In genomic region chr15:79314811-79315210, GRCh38 we compare ENCODE assay signal across 28 cellular contexts. TPM values are rescaled to one million over a fixed set of nuclear protein-coding genes. Genes with fewer than 3 reads are reported as not detected.
DNase-seq lines count a peak whose midpoint lies in the region; ATAC-seq and TF ChIP-seq lines count a peak whose summit lies in the region.
"Had no signal": no experiment of that assay in that cellular context is flagged by ENCODE, and none has a peak within 500 bp of the region (broad histone marks: within the 10 kb centered on the region; RNA-seq: fewer than 3 reads in every experiment).

No MANE protein-coding gene starts in this region.

- peak overlapping the region; percentile 5; the same call in 1 of the 2 replicates for H3K4me3 ChIP-seq in PC-3 (ENCODE audit: low read length)
- no peak overlapping the region for H3K4me3 ChIP-seq in esophagus muscularis mucosa
- no peak overlapping the region for H3K4me3 ChIP-seq in adrenal gland
- no peak overlapping the region for H3K4me3 ChIP-seq in mucosa of descending colon
- H3K4me3 ChIP-seq: coronary artery had no signal

- no peak for TF ChIP-seq CTCF in PC-3 (conservative IDR thresholded peaks at IDR 0.05; ENCODE audit: low read depth, low read length)
- TF ChIP-seq CTCF in esophagus muscularis mucosa (IDR thresholded peaks at IDR 0.05) = no peak
- no peak for TF ChIP-seq CTCF in adrenal gland (IDR thresholded peaks at IDR 0.05)
- TF ChIP-seq CTCF in mucosa of descending colon (IDR thresholded peaks at IDR 0.05) = no peak

- peak overlapping the region; percentile 72 for H3K4me2 ChIP-seq in PC-3 (ENCODE audit: low read length)

- H3F3A ChIP-seq in PC-3 (ENCODE audit: low read length, unreplicated experiment) = no peaks in the 10 kb centered on the region

- BruUV-seq in PC-3 (replicated peaks; lab: Mats Ljungman, UMichigan) = no TSS peak

- 87% methylated on average over 6 of the region's 6 CpGs for WGBS in esophagus muscularis mucosa
- 89 to 98% (median 96%) methylated on average over 6 of the region's 6 CpGs for WGBS in adrenal gland, 4 donors

- intact Hi-C loops in PC-3 (cut with micrococcal nuclease) (no loop called here), esophagus muscularis mucosa (cut with DNase I) (no loop called here), adrenal gland (cut with DNase I) (no loop called here), mucosa of descending colon (cut with DNase I, micrococcal nuclease) (no loop called here)

- H3K36me3 ChIP-seq in PC-3 (ENCODE audit: low read depth, low read length) (peaks cover 56% of the 10 kb centered on the region), esophagus muscularis mucosa (peaks cover 31 to 64% (median 52%) of the 10 kb centered on the region in 4 donors), adrenal gland (replicated peaks in 1 of 2) (peaks cover 0 to 37% of the 10 kb centered on the region in 2 donors), mucosa of descending colon (ENCODE audit: low read depth) (no peaks in the 10 kb centered on the region)

- ATAC-seq in PC-3 (no peak; the same call in 1 of the 2 replicates), GM21360 (IDR thresholded peaks at IDR 0.05; ENCODE audit: unreplicated experiment) (no peak), mucosa of descending colon (no peak)
- ATAC-seq in activated CD4-positive, CD25-positive, alpha-beta regulatory T cell treated with anti-CD3 and anti-CD28 coated beads, Interleukin-2, amount 50 U/mL, for 24 hours = no peak
- ATAC-seq: activated CD4-positive, alpha-beta T cell treated with anti-CD3 and anti-CD28 coated beads for 36 hours; activated T-cell treated with anti-CD3 and anti-CD28 coated beads, Interleukin-2, amount 50 U/mL, for 4 hours; naive thymus-derived CD4-positive, alpha-beta T cell; Panc1 had no signal

- TF ChIP-seq POLR2A in esophagus muscularis mucosa (IDR thresholded peaks at IDR 0.05; ENCODE audit: low read depth) = no peak
- TF ChIP-seq POLR2A in adrenal gland (IDR thresholded peaks at IDR 0.05) = no peak

- H3K9me3 ChIP-seq in PC-3 (ENCODE audit: low read length) (no peaks in the 10 kb centered on the region), esophagus muscularis mucosa (no peaks in the 10 kb centered on the region), adrenal gland (replicated peaks in 1 of 3) (no peaks in the 10 kb centered on the region), mucosa of descending colon (no peaks in the 10 kb centered on the region)

- peaks cover 5% of the 10 kb centered on the region; the same call in 1 of the 2 replicates for H4K20me1 ChIP-seq in PC-3 (ENCODE audit: low read length)

- DNase-seq in DMS79 (lab: John Stamatoyannopoulos, UW) = peak; percentile 62
- peak; percentile 92 for DNase-seq in PC-3
- DNase-seq in esophagus muscularis mucosa (ENCODE audit: extremely low spot score) = peak; percentile 57
- peak; percentile 23 for DNase-seq in renal cortical epithelial cell (ENCODE audit: low read depth)
- DNase-seq in adrenal gland = no peak
- no peak for DNase-seq in mucosa of descending colon
- DNase-seq: activated CD4-positive, alpha-beta T cell treated with anti-CD3 and anti-CD28 coated beads for 36 hours; activated naive CD4-positive, alpha-beta T cell; activated T-cell treated with anti-CD3 and anti-CD28 coated beads, Interleukin-2, amount 50 U/mL, for 4 hours; KBM-7; mesenchymal stem cell; naive thymus-derived CD4-positive, alpha-beta T cell; NCI-H1694; NCI-H2171; NCI-H524 treated with DMSO at 0.1 percent for 48 hours; NK-92 treated with Interleukin-12 subunit alpha and Interleukin-12 subunit beta, amount 100 ng/mL, for 24 hours; small intestine; stimulated activated CD4-positive, alpha-beta T cell treated with anti-CD3 and anti-CD28 coated beads, Interleukin-2, amount 100 ng/mL, for 24 hours had no signal

- no peak overlapping the region for H3K9ac ChIP-seq in PC-3 (ENCODE audit: low read length)

- H2AFZ ChIP-seq in PC-3 (ENCODE audit: low read length) = no peak overlapping the region

- TF ChIP-seq EP300 in esophagus muscularis mucosa (IDR thresholded peaks at IDR 0.05) = no peak

- CTCF ChIA-PET in PC-3 (lab: Charles Lee) = no interaction called here

- H3K4me1 ChIP-seq in PC-3 (ENCODE audit: insufficient read depth, low read length) (peaks cover 47% of the 10 kb centered on the region), esophagus muscularis mucosa (peaks cover 13 to 27% (median 21%) of the 10 kb centered on the region in 4 donors), adrenal gland (replicated peaks in 1 of 2) (peaks cover 7 to 14% of the 10 kb centered on the region in 2 donors), mucosa of descending colon (ENCODE audit: low read depth) (peaks cover 12% of the 10 kb centered on the region)

- peaks cover 74% of the 10 kb centered on the region for H3K79me2 ChIP-seq in PC-3 (ENCODE audit: low read length)

- no peaks in the 10 kb centered on the region for H3K27me3 ChIP-seq in PC-3 (ENCODE audit: low read length)
- no peaks in the 10 kb centered on the region for H3K27me3 ChIP-seq in esophagus muscularis mucosa
- no peaks in the 10 kb centered on the region for H3K27me3 ChIP-seq in adrenal gland

- no peaks in the 10 kb centered on the region for H3K9me2 ChIP-seq in PC-3 (replicated peaks; ENCODE audit: low read length)

- peak overlapping the region; percentile 35 for H3K27ac ChIP-seq in PC-3 (ENCODE audit: low read length)
- no peak overlapping the region for H3K27ac ChIP-seq in esophagus muscularis mucosa (replicated peaks in 1 of 4)
- H3K27ac ChIP-seq in adrenal gland = no peak overlapping the region
- H3K27ac ChIP-seq: coronary artery had no signal

- POLR2A ChIA-PET in PC-3 (lab: Charles Lee; ENCODE audit: unreplicated experiment) = no interaction called here

RNA-seq across cellular contexts. Expression of gene TMED3, which starts 3.9 kb away (rescaled TPM):
- total RNA-seq in PC-3 (2014; rRNA removed) (164 and 178 TPM in 2 replicates), esophagus muscularis mucosa (10 to 100 TPM; 17.9 to 26.5 (median 23.5) TPM), renal cortical epithelial cell (53.5 and 152 TPM in 2 replicates), adrenal gland (10 to 100 TPM; 27.7 to 70.4 (median 37.0) TPM), mucosa of descending colon (10 to 100 TPM; 30.3 to 57.8 (median 51.3) TPM)
- 10 to 100 TPM; 23.5 to 38.7 (median 26.4) TPM for polyA plus RNA-seq in adrenal gland

RNA-seq across cellular contexts. Expression of gene ANKRD34C, which starts 32.3 kb away (rescaled TPM):
- total RNA-seq in PC-3 (2014; rRNA removed) (not detected in 2 replicates), esophagus muscularis mucosa (not detected), renal cortical epithelial cell (not detected in 2 replicates), adrenal gland (under 1 TPM in 2 of 8 donors, not detected in 6; 0.04 to 0.14 TPM), mucosa of descending colon (under 1 TPM in 1 of 3 donors, not detected in 2; 0.06 TPM)
- under 1 TPM; under 0.01 to 0.11 (median 0.08) TPM for polyA plus RNA-seq in adrenal gland
- total RNA-seq: activated CD4-positive, alpha-beta T cell treated with anti-CD3 and anti-CD28 coated beads for 36 hours; activated CD8-positive, alpha-beta memory T cell treated with anti-CD3 and anti-CD28 coated beads for 36 hours; activated T-cell treated with anti-CD3 and anti-CD28 coated beads, Interleukin-2, amount 50 U/mL, for 4 hours; kidney epithelial cell; naive thymus-derived CD4-positive, alpha-beta T cell; occipital lobe; SK-MEL-5; T-helper 1 cell treated with Interleukin-12 subunit alpha and Interleukin-12 subunit beta and Interleukin-4 antibody, amounts not matched to agents 30 ng/mL and 1 ng/mL, for 36 hours had no signal
- polyA plus RNA-seq: BJ; naive thymus-derived CD4-positive, alpha-beta T cell had no signal

Comparison
In these comparisons a context has a peak if more than half of its experiments do, and no peak if none do; other contexts are left out.
1. DNase-seq: peak in DMS79 (single experiment), PC-3 (single experiment), esophagus muscularis mucosa (single experiment) and renal cortical epithelial cell (single experiment); none in adrenal gland (0 of 7) and mucosa of descending colon (0 of 3).